In genomic region chr11:29373725-29374124, GRCh38 we compare ENCODE assay signal across 8 cellular contexts.
"Had no signal": no experiment of that assay in that cellular context is flagged by ENCODE, and none has a peak within 500 bp of the region (broad histone marks: within the 10 kb centered on the region; RNA-seq: fewer than 3 reads in every experiment).

No MANE protein-coding gene starts in this region.

- ATAC-seq: K562 had no signal

- H3K36me3 Mint-ChIP-seq: IgD-negative memory B cell had no signal

- H3K9ac ChIP-seq: KMS-11 had no signal

- H3K4me3 Mint-ChIP-seq: IgD-negative memory B cell had no signal

- H3K4me2 ChIP-seq: KMS-11 had no signal

- H3K27ac ChIP-seq: HL-60, KMS-11 had no signal

- DNase-seq: IMR-90, KBM-7, KG1 had no signal

- H3K27ac Mint-ChIP-seq: IgD-negative memory B cell had no signal

- H3K27me3 Mint-ChIP-seq: IgD-negative memory B cell had no signal

- H3K4me3 ChIP-seq: K562 had no signal

- H3K4me1 Mint-ChIP-seq: IgD-negative memory B cell had no signal

- FAIRE-seq: HTR-8/SVneo, K562 had no signal
